In the genomic region with DNA sequence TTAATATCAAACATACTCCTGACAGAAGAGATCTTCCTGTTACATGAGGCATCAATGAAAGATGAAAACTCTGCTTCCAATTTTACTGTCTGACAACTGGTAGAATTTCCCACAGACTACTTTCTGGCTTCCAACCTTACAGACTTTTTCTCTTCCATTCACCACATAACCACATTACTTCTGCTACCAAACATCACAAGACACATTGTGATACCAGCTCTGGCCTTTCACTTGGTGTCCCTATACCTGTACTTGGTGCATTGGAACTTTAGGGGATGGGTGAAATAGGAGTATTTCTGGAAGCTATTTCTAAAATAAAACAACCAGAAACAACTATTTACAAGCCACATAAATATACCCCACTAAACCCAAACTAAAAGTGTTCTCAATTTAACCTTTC, we compare ENCODE assay signal across 26 cellular contexts. TPM values are rescaled to one million over a fixed set of nuclear protein-coding genes. Genes with fewer than 3 reads are reported as not detected.
"Had no signal": no experiment of that assay in that cellular context is flagged by ENCODE, and none has a peak within 500 bp of the region (broad histone marks: within the 10 kb centered on the region; RNA-seq: fewer than 3 reads in every experiment).

No MANE protein-coding gene starts in this region.

- H3K27ac ChIP-seq: epithelial cell of prostate, esophagus muscularis mucosa, gastrocnemius medialis, heart right ventricle, neutrophil, psoas muscle, spleen, tibial artery, upper lobe of left lung, uterus had no signal

- H3K9me3 ChIP-seq: esophagus muscularis mucosa, gastrocnemius medialis, heart right ventricle, neutrophil, psoas muscle, spleen, tibial artery, upper lobe of left lung, uterus had no signal

- ATAC-seq: effector memory CD8-positive, alpha-beta T cell; gastrocnemius medialis; heart right ventricle; naive thymus-derived CD8-positive, alpha-beta T cell; psoas muscle; sciatic nerve; stimulated activated memory B cell treated with anti-CD40 and anti-IgM and Interleukin-4, amounts not matched to agents 10 μg/mL and 1 μg/mL and 100 μg/mL, for 72 hours had no signal

- H3K4me3 ChIP-seq: esophagus muscularis mucosa, gastrocnemius medialis, heart right ventricle, psoas muscle, spleen, tibial artery, upper lobe of left lung, uterus had no signal

- H3K4me1 ChIP-seq: esophagus muscularis mucosa, gastrocnemius medialis, heart right ventricle, psoas muscle, spleen, tibial artery, upper lobe of left lung, uterus had no signal

- H3K36me3 ChIP-seq: esophagus muscularis mucosa, gastrocnemius medialis, heart right ventricle, neutrophil, spleen, tibial artery, upper lobe of left lung, uterus had no signal

- H3K27me3 ChIP-seq: esophagus muscularis mucosa, gastrocnemius medialis, neutrophil, spleen, tibial artery, upper lobe of left lung, uterus had no signal

- DNase-seq: effector memory CD8-positive, alpha-beta T cell; gastrocnemius medialis; heart right ventricle; hypothalamus; kidney glomerular epithelial cell; mammary epithelial cell; naive thymus-derived CD8-positive, alpha-beta T cell; psoas muscle; spleen; stimulated activated CD4-positive, alpha-beta T cell treated with anti-CD3 and anti-CD28 coated beads, Interleukin-15, amount 100 ng/mL, for 24 hours; stimulated activated CD4-positive, alpha-beta T cell treated with anti-CD3 and anti-CD28 coated beads, Interleukin-1b, Interleukin-23, amount 100 ng/mL, for 48 hours; stimulated activated CD4-positive, alpha-beta T cell treated with anti-CD3 and anti-CD28 coated beads, Interleukin-4, amount 100 ng/mL, for 24 hours; tibial artery; upper lobe of left lung; uterus had no signal

RNA-seq across cellular contexts. Expression of gene AMTN, which starts 20.5 kb away (rescaled TPM):
- total RNA-seq: esophagus muscularis mucosa; fibroblast of villous mesenchyme; gastrocnemius medialis; heart right ventricle; mammary epithelial cell; mesenteric fat pad; mononuclear cell; naive thymus-derived CD8-positive, alpha-beta T cell; osteoblast; psoas muscle; sciatic nerve; skeletal muscle tissue; spleen; temporal lobe; upper lobe of left lung; uterus had no signal

RNA-seq across cellular contexts. Expression of gene AMBN, which starts 53.2 kb away (rescaled TPM):
- total RNA-seq: esophagus muscularis mucosa; fibroblast of villous mesenchyme; gastrocnemius medialis; heart right ventricle; mammary epithelial cell; mesenteric fat pad; mononuclear cell; naive thymus-derived CD8-positive, alpha-beta T cell; osteoblast; psoas muscle; sciatic nerve; skeletal muscle tissue; spleen; upper lobe of left lung; uterus had no signal
